ENCODE assay signal across 1 cellular context in the genomic region with DNA sequence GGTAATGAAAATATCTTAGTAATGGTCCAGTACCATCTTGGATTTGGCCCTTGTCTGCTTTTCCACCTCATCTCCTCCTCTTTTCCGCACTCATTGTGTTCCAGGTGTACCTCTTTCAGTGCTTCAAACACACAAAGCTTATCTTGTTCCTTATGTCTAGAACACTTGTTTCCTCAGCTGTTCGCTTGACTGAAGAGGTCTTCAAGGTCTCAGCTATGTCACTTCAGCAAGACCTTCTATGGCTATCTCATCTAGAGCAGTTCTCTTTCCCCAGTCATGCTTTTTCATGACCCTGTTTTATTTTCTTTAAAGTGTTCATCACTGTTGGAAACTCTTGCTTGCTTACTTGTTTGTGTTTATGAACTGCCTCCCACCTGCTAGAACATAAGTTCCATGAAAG.
TF ChIP-seq lines count a peak whose summit lies in the region.

No MANE protein-coding gene starts in this region.

TF ChIP-seq in K562, 482 proteins besides CTCF, POLR2A, EP300 and RAD21 (continued from another document):
- TF ChIP-seq DPF2 (IDR thresholded peaks at IDR 0.05) (peak; percentile 38; the same call in 1 of the 2 replicates), ZEB2 (IDR thresholded peaks at IDR 0.05) (peak; percentile 48; the same call in 1 of the 2 replicates), SRF (CRISPR knock-in tag; IDR thresholded peaks at IDR 0.05) (peak in 1 of 2 experiments; percentile 53; a peak in 1 of 4 replicates), EHMT2 (IDR thresholded peaks at IDR 0.05) (peak; percentile 32; the same call in 1 of the 2 replicates), ARID1B (IDR thresholded peaks at IDR 0.05) (peak; percentile 55), CBFA2T2 (conservative IDR thresholded peaks at IDR 0.05) (peak; percentile 46), TCF3 (CRISPR knock-in tag; IDR thresholded peaks at IDR 0.05) (peak; percentile 44; the same call in 1 of the 2 replicates), TAL1 (IDR thresholded peaks at IDR 0.05) (peak; percentile 43; the same call in 1 of the 2 replicates), FOXA3 (CRISPR knock-in tag; conservative IDR thresholded peaks at IDR 0.05 in 1 of 2, IDR thresholded peaks at IDR 0.05 in 1 of 2) (peak; percentile 61 to 62; a peak in 2 of 4 replicates), CBFA2T3 (IDR thresholded peaks at IDR 0.05) (peak; percentile 58)
- TF ChIP-seq, protein P1, sequence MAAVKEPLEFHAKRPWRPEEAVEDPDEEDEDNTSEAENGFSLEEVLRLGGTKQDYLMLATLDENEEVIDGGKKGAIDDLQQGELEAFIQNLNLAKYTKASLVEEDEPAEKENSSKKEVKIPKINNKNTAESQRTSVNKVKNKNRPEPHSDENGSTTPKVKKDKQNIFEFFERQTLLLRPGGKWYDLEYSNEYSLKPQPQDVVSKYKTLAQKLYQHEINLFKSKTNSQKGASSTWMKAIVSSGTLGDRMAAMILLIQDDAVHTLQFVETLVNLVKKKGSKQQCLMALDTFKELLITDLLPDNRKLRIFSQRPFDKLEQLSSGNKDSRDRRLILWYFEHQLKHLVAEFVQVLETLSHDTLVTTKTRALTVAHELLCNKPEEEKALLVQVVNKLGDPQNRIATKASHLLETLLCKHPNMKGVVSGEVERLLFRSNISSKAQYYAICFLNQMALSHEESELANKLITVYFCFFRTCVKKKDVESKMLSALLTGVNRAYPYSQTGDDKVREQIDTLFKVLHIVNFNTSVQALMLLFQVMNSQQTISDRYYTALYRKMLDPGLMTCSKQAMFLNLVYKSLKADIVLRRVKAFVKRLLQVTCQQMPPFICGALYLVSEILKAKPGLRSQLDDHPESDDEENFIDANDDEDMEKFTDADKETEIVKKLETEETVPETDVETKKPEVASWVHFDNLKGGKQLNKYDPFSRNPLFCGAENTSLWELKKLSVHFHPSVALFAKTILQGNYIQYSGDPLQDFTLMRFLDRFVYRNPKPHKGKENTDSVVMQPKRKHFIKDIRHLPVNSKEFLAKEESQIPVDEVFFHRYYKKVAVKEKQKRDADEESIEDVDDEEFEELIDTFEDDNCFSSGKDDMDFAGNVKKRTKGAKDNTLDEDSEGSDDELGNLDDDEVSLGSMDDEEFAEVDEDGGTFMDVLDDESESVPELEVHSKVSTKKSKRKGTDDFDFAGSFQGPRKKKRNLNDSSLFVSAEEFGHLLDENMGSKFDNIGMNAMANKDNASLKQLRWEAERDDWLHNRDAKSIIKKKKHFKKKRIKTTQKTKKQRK (IDR thresholded peaks at IDR 0.05; ENCODE audit: borderline replicate concordance, low read depth, low read length): no peak
- TF ChIP-seq, protein P2, sequence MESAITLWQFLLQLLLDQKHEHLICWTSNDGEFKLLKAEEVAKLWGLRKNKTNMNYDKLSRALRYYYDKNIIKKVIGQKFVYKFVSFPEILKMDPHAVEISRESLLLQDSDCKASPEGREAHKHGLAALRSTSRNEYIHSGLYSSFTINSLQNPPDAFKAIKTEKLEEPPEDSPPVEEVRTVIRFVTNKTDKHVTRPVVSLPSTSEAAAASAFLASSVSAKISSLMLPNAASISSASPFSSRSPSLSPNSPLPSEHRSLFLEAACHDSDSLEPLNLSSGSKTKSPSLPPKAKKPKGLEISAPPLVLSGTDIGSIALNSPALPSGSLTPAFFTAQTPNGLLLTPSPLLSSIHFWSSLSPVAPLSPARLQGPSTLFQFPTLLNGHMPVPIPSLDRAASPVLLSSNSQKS (CRISPR knock-in tag; IDR thresholded peaks at IDR 0.05): no peak
- TF ChIP-seq, protein P3, sequence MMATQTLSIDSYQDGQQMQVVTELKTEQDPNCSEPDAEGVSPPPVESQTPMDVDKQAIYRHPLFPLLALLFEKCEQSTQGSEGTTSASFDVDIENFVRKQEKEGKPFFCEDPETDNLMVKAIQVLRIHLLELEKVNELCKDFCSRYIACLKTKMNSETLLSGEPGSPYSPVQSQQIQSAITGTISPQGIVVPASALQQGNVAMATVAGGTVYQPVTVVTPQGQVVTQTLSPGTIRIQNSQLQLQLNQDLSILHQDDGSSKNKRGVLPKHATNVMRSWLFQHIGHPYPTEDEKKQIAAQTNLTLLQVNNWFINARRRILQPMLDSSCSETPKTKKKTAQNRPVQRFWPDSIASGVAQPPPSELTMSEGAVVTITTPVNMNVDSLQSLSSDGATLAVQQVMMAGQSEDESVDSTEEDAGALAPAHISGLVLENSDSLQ (IDR thresholded peaks at IDR 0.05): 0 out of 2 replicates have a peak, but pooled peaks have one; percentile 18
- TF ChIP-seq, protein P4, sequence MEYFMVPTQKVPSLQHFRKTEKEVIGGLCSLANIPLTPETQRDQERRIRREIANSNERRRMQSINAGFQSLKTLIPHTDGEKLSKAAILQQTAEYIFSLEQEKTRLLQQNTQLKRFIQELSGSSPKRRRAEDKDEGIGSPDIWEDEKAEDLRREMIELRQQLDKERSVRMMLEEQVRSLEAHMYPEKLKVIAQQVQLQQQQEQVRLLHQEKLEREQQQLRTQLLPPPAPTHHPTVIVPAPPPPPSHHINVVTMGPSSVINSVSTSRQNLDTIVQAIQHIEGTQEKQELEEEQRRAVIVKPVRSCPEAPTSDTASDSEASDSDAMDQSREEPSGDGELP (CRISPR knock-in tag; IDR thresholded peaks at IDR 0.05; ENCODE audit: borderline replicate concordance): no peak
